10 cellular contexts compared by ENCODE assay signal in genomic region chr2:181876614-181877063, GRCh38. TPM values are rescaled to one million over a fixed set of nuclear protein-coding genes. Genes with fewer than 3 reads are reported as not detected.
DNase-seq lines count a peak whose midpoint lies in the region; ATAC-seq, FAIRE-seq and TF ChIP-seq lines count a peak whose summit lies in the region.
"Had no signal": no experiment of that assay in that cellular context is flagged by ENCODE, and none has a peak within 500 bp of the region (broad histone marks: within the 10 kb centered on the region; RNA-seq: fewer than 3 reads in every experiment).

No MANE protein-coding gene starts in this region.

- H3K27me3 ChIP-seq in H1 (replicated peaks in 1 of 4; ENCODE audit: control insufficient read depth in 3 of 4, extremely low read depth in 1 of 4, insufficient read depth in 3 of 4, low read length in 3 of 4), result no peaks in the 10 kb centered on the region
- H3K27me3 ChIP-seq in adrenal gland, result no peaks in the 10 kb centered on the region

- H2AK5ac ChIP-seq in H1 (ENCODE audit: low read depth, low read length), result no peak overlapping the region

- no peak overlapping the region for H2BK12ac ChIP-seq in H1 (ENCODE audit: low read depth, low read length)

- no peak for DNase-seq in GM19239 (ENCODE audit: insufficient read length, low spot score)
- peak; percentile 70 for DNase-seq in NCI-H226
- no peak for DNase-seq in H1 (ENCODE audit: low read depth in 1 of 2, low spot score in 2 of 2)
- DNase-seq in omental fat pad (ENCODE audit: low spot score), result no peak
- DNase-seq in adrenal gland, result no peak
- no peak for DNase-seq in D721Med (ENCODE audit: insufficient read length, low spot score)
- DNase-seq in caudate nucleus (lab: John Stamatoyannopoulos, UW), result no peak
- DNase-seq: activated CD8-positive, alpha-beta memory T cell treated with anti-CD3 and anti-CD28 coated beads, Interleukin-2, amount 10 ng/mL, durations not matched to agents 7 days and 5 days; NCI-H2029 treated with DMSO at 0.1 percent for 48 hours had no signal

- H3K4me2 ChIP-seq in H1 (ENCODE audit: insufficient read depth in 1 of 2, low read depth in 2 of 2, low read length in 2 of 2), result no peak overlapping the region

- H3K4me1 ChIP-seq in H1 (replicated peaks in 1 of 4; ENCODE audit: control insufficient read depth in 3 of 4, insufficient read depth in 4 of 4, low read length in 3 of 4), result no peaks in the 10 kb centered on the region
- H3K4me1 ChIP-seq in adrenal gland (replicated peaks in 1 of 2), result no peaks in the 10 kb centered on the region

- TF ChIP-seq POLR2A in H1 (IDR thresholded peaks at IDR 0.05; ENCODE audit: control extremely low read depth in 1 of 2, low read depth in 2 of 2, low read length in 2 of 2) (no peak), adrenal gland (IDR thresholded peaks at IDR 0.05) (no peak)

- no peak overlapping the region for H2BK15ac ChIP-seq in H1 (ENCODE audit: low read length)

- no peaks in the 10 kb centered on the region for H3K79me2 ChIP-seq in H1 (ENCODE audit: control insufficient read depth in 1 of 2, insufficient read depth in 2 of 2, low read length in 2 of 2)

- H2BK120ac ChIP-seq in H1 (replicated peaks; ENCODE audit: low read depth, low read length), result no peak overlapping the region

- POLR2A ChIA-PET in H1 (lab: Charles Lee; ENCODE audit: partially characterized antibody), result no interaction called here

- no peak overlapping the region for H4K5ac ChIP-seq in H1 (ENCODE audit: insufficient read length, low read depth, low read length)

- no peak overlapping the region for H3K14ac ChIP-seq in H1 (ENCODE audit: insufficient read length)

- TF ChIP-seq EP300 in H1 (IDR thresholded peaks at IDR 0.05; ENCODE audit: borderline replicate concordance in 1 of 2, low read depth in 2 of 2, low read length in 2 of 2), result no peak

- H2BK5ac ChIP-seq in H1 (ENCODE audit: low read depth, low read length), result no peak overlapping the region

- H3K4ac ChIP-seq in H1 (replicated peaks; ENCODE audit: insufficient read length, low read depth, low read length), result no peak overlapping the region

- CTCF ChIA-PET in H1 (lab: Charles Lee; ENCODE audit: partially characterized antibody), result interaction anchor here (1.1 to 1.3 kb wide), 3 partner anchors 13 to 74 kb away, joined by 3 to 4 read pairs (median 3); no protein-coding TSS in a partner anchor

- H3K4me3 ChIP-seq in H1 (ENCODE audit: extremely low read depth in 1 of 4, insufficient read depth in 2 of 4, low read depth in 3 of 4, low read length in 4 of 4) (no peak overlapping the region), adrenal gland (no peak overlapping the region)

- no peak overlapping the region for H3K9ac ChIP-seq in H1 (replicated peaks in 1 of 4; ENCODE audit: extremely low read depth in 1 of 4, low read depth in 3 of 4, low read length in 3 of 4)

- FAIRE-seq in GM19239 (lab: Jason Lieb, UNC) (peak; percentile 62), H1 (lab: Jason Lieb, UNC) (no peak), D721Med (lab: Jason Lieb, UNC) (no peak)

- no peak overlapping the region for H2BK20ac ChIP-seq in H1 (ENCODE audit: low read length)

- intact Hi-C loops in adrenal gland (cut with DNase I), result no loop called here

- no peak for TF ChIP-seq RAD21 in H1 (IDR thresholded peaks at IDR 0.05 in 1 of 2, conservative IDR thresholded peaks at IDR 0.05 in 1 of 2; ENCODE audit: low read depth in 2 of 2, low read length in 2 of 2)

- H3K9me3 ChIP-seq in H1 (ENCODE audit: insufficient read depth in 2 of 2, low read depth in 1 of 2, low read length in 1 of 2) (no peaks in the 10 kb centered on the region), adrenal gland (replicated peaks in 1 of 3) (no peaks in the 10 kb centered on the region)

- H3K18ac ChIP-seq in H1 (ENCODE audit: extremely low read depth, low read length), result no peak overlapping the region

- ATAC-seq in omental fat pad (ENCODE audit: low FRiP score) (peak; percentile 90), HG03520 (IDR thresholded peaks at IDR 0.05; ENCODE audit: unreplicated experiment) (no peak)
- ATAC-seq: activated CD8-positive, alpha-beta memory T cell treated with anti-CD3 and anti-CD28 coated beads, Interleukin-2, amount 10 ng/mL, durations not matched to agents 7 days and 5 days had no signal

- no peaks in the 10 kb centered on the region for H3K23me2 ChIP-seq in H1 (ENCODE audit: low read depth, low read length)

- H3K56ac ChIP-seq in H1 (replicated peaks; ENCODE audit: insufficient read length, low read depth, low read length), result no peak overlapping the region

- no peak overlapping the region for H3K23ac ChIP-seq in H1 (ENCODE audit: insufficient read length)

- no peak overlapping the region for H4K8ac ChIP-seq in H1 (ENCODE audit: extremely low read depth, insufficient read depth, low read length)

- H3K36me3 ChIP-seq in H1 (ENCODE audit: control insufficient read depth in 2 of 4, insufficient read depth in 4 of 4, low read length in 3 of 4), result no peaks in the 10 kb centered on the region
- H3K36me3 ChIP-seq in adrenal gland (replicated peaks in 1 of 2), result no peaks in the 10 kb centered on the region

- H3K27ac ChIP-seq in H1 (ENCODE audit: low read depth, low read length) (no peak overlapping the region), adrenal gland (no peak overlapping the region), caudate nucleus (ENCODE audit: low read depth, low read length) (no peak overlapping the region)

- TF ChIP-seq CTCF in H1 (IDR thresholded peaks at IDR 0.05; ENCODE audit: control extremely low read depth in 1 of 3, insufficient read depth in 1 of 3, low read depth in 1 of 3, low read length in 3 of 3) (no peak), omental fat pad (IDR thresholded peaks at IDR 0.05) (no peak), adrenal gland (IDR thresholded peaks at IDR 0.05) (no peak), D721Med (IDR thresholded peaks at IDR 0.05; ENCODE audit: insufficient read depth, missing control alignments) (no peak)

- no peaks in the 10 kb centered on the region for H4K20me1 ChIP-seq in H1 (replicated peaks in 1 of 2; ENCODE audit: control insufficient read depth in 1 of 2, insufficient read depth in 2 of 2, low read length in 2 of 2)

- H2AFZ ChIP-seq in H1 (ENCODE audit: low read length), result 0 out of 2 replicates have a peak overlapping the region, but pooled peaks have one; percentile 16

- H4K91ac ChIP-seq in H1 (replicated peaks; ENCODE audit: insufficient read length, low read length), result no peak overlapping the region

- no peaks in the 10 kb centered on the region for H3K79me1 ChIP-seq in H1 (ENCODE audit: low read depth, low read length)

- 71% methylated on average over 2 of the region's 2 CpGs; no CpG with 5 or more reads in 1 of the 2 experiments for WGBS in H1 (ENCODE audit: extremely low coverage in 1 of 2, insufficient coverage in 1 of 2, insufficient read length in 1 of 2, insufficient replicate concordance in 2 of 2, low coverage in 1 of 2, low lambda C conversion rate in 2 of 2, missing lambda C conversion rate in 1 of 2), 2 experiments
- 45 to 57% (median 51%) methylated on average over 2 of the region's 2 CpGs for WGBS in adrenal gland, 4 donors

TF ChIP-seq in H1, 55 proteins besides CTCF, POLR2A, EP300 and RAD21:
- TF ChIP-seq EZH2 (IDR thresholded peaks at IDR 0.05; ENCODE audit: low read depth, low read length, severe bottlenecking), result no peak
TF ChIP-seq in H1: peak in this region for 0.

RNA-seq across cellular contexts. Expression of gene ITPRID2, which starts 14.9 kb away (rescaled TPM):
- 12.6 and 13.5 TPM in 2 replicates for total RNA-seq in H1 (2021; fragmentation: NEBNext Ultra II Directional; extraction: Animal tissue kit (Norgen Biotek cat#: 25700))
- polyA plus RNA-seq in H1 (2011; rRNA removed), result 1.2 and 1.9 TPM in 2 replicates
- polyA plus RNA-seq in H1 (2011; cell fraction: cytosol; rRNA removed), result 2.9 TPM
- polyA plus RNA-seq in H1 (2011; cell fraction: nucleus; rRNA removed), result 4.5 TPM
- 3.3 to 11.2 TPM (median 8.7 TPM) in 4 replicates for polyA plus RNA-seq in H1 (2012, experiment 1 of 2)
- polyA plus RNA-seq in H1 (2012, experiment 2 of 2), result 0.39 TPM
- polyA plus RNA-seq in H1 (2013, experiment 1 of 2), result 5.1 TPM
- 5.3 TPM for polyA plus RNA-seq in H1 (2013, experiment 2 of 2)
- 4.6 and 5.6 TPM in 2 replicates for polyA minus RNA-seq in H1 (2011; rRNA and poly(A)+ RNA removed)
- 3.9 TPM for polyA minus RNA-seq in H1 (2011; cell fraction: cytosol; rRNA and poly(A)+ RNA removed)
- 11.9 TPM for polyA minus RNA-seq in H1 (2011; cell fraction: nucleus; rRNA and poly(A)+ RNA removed)
- total RNA-seq in omental fat pad, result 10 to 100 TPM; 54.7 to 94.6 (median 70.6) TPM
- total RNA-seq in adrenal gland, result 100 to 1,000 TPM in 1 of 8 donors, 10 to 100 TPM in 7; 40.6 to 103 (median 90.8) TPM
- polyA plus RNA-seq in adrenal gland, result 10 to 100 TPM; 25.5 to 50.4 (median 30.2) TPM
